23 cellular contexts compared by ENCODE assay signal in the genomic region with DNA sequence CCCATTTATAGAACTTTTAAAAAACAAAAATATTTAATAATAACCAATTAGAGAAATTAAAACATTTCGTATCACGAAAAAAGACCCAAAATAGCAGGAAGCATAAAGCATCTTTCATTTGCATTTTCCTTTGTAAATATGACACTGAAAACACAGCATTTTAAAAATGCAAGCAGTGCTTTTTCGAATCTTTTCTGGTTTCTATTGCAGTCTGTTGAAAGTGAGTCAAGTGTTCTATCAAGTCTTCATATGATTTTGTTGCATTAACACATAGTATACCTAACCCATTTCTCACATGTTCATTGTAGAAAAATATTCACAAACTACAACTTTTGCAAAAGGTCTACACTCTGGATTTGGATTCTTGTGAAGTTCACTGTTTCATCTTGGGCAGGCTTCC.
"Had no signal": no experiment of that assay in that cellular context is flagged by ENCODE, and none has a peak within 500 bp of the region (broad histone marks: within the 10 kb centered on the region; RNA-seq: fewer than 3 reads in every experiment).

No MANE protein-coding gene starts in this region.

- H3K4me1 ChIP-seq: gastrocnemius medialis, lower lobe of right lung, psoas muscle, spleen, uterus had no signal

- H3K4me3 ChIP-seq: gastrocnemius medialis, lower lobe of right lung, ovary, psoas muscle, sigmoid colon, spleen, thoracic aorta, tibial nerve, upper lobe of right lung, uterus had no signal

- H3K27ac ChIP-seq: gastrocnemius medialis, lower lobe of right lung, ovary, psoas muscle, sigmoid colon, spleen, thoracic aorta, tibial nerve, upper lobe of right lung, uterus had no signal

- H3K27me3 ChIP-seq: gastrocnemius medialis, ovary, sigmoid colon, spleen, tibial nerve, upper lobe of right lung, uterus had no signal

- FAIRE-seq: keratinocyte had no signal

- DNase-seq: effector CD8-positive, alpha-beta T cell; endodermal cell; foreskin fibroblast; gastrocnemius medialis; head of caudate nucleus; left ventricle myocardium superior; lower lobe of right lung; naive thymus-derived CD8-positive, alpha-beta T cell; nephron progenitor cell; nucleus accumbens; ovary; posterior cingulate gyrus; psoas muscle; right cardiac atrium; sigmoid colon; spleen; stimulated activated CD4-positive, alpha-beta T cell treated with anti-CD3 and anti-CD28 coated beads, Interleukin-4, amount 100 ng/mL, for 4 hours; stimulated activated naive B cell treated with anti-CD40 and anti-IgM and Interleukin-4, amounts not matched to agents 10 μg/mL and 1 μg/mL and 100 μg/mL, for 72 hours; upper lobe of right lung; uterus had no signal

- H3K36me3 ChIP-seq: gastrocnemius medialis, lower lobe of right lung, ovary, sigmoid colon, spleen, thoracic aorta, upper lobe of right lung, uterus had no signal

- H3K9me3 ChIP-seq: gastrocnemius medialis, lower lobe of right lung, ovary, psoas muscle, sigmoid colon, thoracic aorta, tibial nerve, upper lobe of right lung, uterus had no signal
